Comparison of ENCODE assay signal across 2 cellular contexts in the genomic region with DNA sequence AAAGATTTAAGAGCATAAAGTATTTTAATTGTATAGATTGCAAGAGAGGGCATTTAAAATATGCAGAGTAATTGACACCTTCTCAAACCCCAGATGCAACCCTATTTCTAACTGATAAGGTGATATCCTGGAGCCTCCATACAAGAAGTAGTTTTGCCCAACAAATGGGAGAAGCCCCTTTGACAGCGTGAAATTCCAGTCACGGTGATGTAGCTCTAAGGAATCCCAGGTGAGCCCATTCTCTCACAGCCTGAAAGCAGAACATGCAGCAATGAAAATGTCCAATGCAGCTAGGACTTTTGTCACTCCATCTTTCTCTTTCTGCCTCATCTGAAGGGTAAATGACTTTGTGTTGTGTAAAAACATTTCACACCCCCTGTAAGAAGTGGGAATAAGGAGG.
TF ChIP-seq lines count a peak whose summit lies in the region.

No MANE protein-coding gene starts in this region.

TF ChIP-seq in K562, 482 proteins besides CTCF, POLR2A, EP300 and RAD21:
- TF ChIP-seq TAF1 (IDR thresholded peaks at IDR 0.05; ENCODE audit: control insufficient read depth, extremely low read depth, insufficient read depth, low read length, severe bottlenecking), result no peak
- no peak for TF ChIP-seq MCM2 (IDR thresholded peaks at IDR 0.05; ENCODE audit: low read depth)
- no peak for TF ChIP-seq GTF2F1 (IDR thresholded peaks at IDR 0.05; ENCODE audit: low read depth, low read length)
- TF ChIP-seq, protein P1, sequence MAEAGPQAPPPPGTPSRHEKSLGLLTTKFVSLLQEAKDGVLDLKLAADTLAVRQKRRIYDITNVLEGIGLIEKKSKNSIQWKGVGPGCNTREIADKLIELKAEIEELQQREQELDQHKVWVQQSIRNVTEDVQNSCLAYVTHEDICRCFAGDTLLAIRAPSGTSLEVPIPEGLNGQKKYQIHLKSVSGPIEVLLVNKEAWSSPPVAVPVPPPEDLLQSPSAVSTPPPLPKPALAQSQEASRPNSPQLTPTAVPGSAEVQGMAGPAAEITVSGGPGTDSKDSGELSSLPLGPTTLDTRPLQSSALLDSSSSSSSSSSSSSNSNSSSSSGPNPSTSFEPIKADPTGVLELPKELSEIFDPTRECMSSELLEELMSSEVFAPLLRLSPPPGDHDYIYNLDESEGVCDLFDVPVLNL (CRISPR knock-in tag; IDR thresholded peaks at IDR 0.05; ENCODE audit: low read depth), result no peak
- no peak for TF ChIP-seq FOS (IDR thresholded peaks at IDR 0.05; ENCODE audit: extremely low read depth, insufficient read length)
- TF ChIP-seq, protein P2, sequence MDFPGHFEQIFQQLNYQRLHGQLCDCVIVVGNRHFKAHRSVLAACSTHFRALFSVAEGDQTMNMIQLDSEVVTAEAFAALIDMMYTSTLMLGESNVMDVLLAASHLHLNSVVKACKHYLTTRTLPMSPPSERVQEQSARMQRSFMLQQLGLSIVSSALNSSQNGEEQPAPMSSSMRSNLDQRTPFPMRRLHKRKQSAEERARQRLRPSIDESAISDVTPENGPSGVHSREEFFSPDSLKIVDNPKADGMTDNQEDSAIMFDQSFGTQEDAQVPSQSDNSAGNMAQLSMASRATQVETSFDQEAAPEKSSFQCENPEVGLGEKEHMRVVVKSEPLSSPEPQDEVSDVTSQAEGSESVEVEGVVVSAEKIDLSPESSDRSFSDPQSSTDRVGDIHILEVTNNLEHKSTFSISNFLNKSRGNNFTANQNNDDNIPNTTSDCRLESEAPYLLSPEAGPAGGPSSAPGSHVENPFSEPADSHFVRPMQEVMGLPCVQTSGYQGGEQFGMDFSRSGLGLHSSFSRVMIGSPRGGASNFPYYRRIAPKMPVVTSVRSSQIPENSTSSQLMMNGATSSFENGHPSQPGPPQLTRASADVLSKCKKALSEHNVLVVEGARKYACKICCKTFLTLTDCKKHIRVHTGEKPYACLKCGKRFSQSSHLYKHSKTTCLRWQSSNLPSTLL (IDR thresholded peaks at IDR 0.05), result no peak
- TF ChIP-seq TAF7 (tag; IDR thresholded peaks at IDR 0.05), result no peak
- TF ChIP-seq, protein P3, sequence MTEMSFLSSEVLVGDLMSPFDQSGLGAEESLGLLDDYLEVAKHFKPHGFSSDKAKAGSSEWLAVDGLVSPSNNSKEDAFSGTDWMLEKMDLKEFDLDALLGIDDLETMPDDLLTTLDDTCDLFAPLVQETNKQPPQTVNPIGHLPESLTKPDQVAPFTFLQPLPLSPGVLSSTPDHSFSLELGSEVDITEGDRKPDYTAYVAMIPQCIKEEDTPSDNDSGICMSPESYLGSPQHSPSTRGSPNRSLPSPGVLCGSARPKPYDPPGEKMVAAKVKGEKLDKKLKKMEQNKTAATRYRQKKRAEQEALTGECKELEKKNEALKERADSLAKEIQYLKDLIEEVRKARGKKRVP (CRISPR knock-in tag; IDR thresholded peaks at IDR 0.05), result no peak
- TF ChIP-seq ZBTB17 (CRISPR knock-in tag; IDR thresholded peaks at IDR 0.05), result no peak
- TF ChIP-seq TBP (optimal IDR thresholded peaks at IDR 0.05; ENCODE audit: low read depth, low read length), result no peak
- TF ChIP-seq ZNF695 (CRISPR knock-in tag; IDR thresholded peaks at IDR 0.05), result no peak
- no peak for TF ChIP-seq BCOR (IDR thresholded peaks at IDR 0.05)
- TF ChIP-seq, protein P4, sequence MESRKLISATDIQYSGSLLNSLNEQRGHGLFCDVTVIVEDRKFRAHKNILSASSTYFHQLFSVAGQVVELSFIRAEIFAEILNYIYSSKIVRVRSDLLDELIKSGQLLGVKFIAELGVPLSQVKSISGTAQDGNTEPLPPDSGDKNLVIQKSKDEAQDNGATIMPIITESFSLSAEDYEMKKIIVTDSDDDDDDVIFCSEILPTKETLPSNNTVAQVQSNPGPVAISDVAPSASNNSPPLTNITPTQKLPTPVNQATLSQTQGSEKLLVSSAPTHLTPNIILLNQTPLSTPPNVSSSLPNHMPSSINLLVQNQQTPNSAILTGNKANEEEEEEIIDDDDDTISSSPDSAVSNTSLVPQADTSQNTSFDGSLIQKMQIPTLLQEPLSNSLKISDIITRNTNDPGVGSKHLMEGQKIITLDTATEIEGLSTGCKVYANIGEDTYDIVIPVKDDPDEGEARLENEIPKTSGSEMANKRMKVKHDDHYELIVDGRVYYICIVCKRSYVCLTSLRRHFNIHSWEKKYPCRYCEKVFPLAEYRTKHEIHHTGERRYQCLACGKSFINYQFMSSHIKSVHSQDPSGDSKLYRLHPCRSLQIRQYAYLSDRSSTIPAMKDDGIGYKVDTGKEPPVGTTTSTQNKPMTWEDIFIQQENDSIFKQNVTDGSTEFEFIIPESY (CRISPR knock-in tag; IDR thresholded peaks at IDR 0.05), result no peak
- no peak for TF ChIP-seq KDM1A (IDR thresholded peaks at IDR 0.05)
- no peak for TF ChIP-seq NFE2L1 (tag; IDR thresholded peaks at IDR 0.05; ENCODE audit: borderline replicate concordance, low read depth)
- TF ChIP-seq, protein P5, sequence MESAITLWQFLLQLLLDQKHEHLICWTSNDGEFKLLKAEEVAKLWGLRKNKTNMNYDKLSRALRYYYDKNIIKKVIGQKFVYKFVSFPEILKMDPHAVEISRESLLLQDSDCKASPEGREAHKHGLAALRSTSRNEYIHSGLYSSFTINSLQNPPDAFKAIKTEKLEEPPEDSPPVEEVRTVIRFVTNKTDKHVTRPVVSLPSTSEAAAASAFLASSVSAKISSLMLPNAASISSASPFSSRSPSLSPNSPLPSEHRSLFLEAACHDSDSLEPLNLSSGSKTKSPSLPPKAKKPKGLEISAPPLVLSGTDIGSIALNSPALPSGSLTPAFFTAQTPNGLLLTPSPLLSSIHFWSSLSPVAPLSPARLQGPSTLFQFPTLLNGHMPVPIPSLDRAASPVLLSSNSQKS (CRISPR knock-in tag; IDR thresholded peaks at IDR 0.05), result no peak
- TF ChIP-seq NRF1 (conservative IDR thresholded peaks at IDR 0.05 in 1 of 2, IDR thresholded peaks at IDR 0.05 in 1 of 2), result no peak
- no peak for TF ChIP-seq ZNF347 (CRISPR knock-in tag; IDR thresholded peaks at IDR 0.05; ENCODE audit: low read depth)
- TF ChIP-seq SIRT6 (IDR thresholded peaks at IDR 0.05; ENCODE audit: low read depth, low read length), result no peak

TF ChIP-seq in SK-N-SH treated with all-trans-retinoic acid at 6 μM for 48 hours, 23 proteins besides CTCF, POLR2A, EP300 and RAD21 (continued from another document):
- TF ChIP-seq ARNTL (CRISPR knock-in tag; IDR thresholded peaks at IDR 0.05; ENCODE audit: borderline replicate concordance, low read depth) (no peak), ZFP30 (CRISPR knock-in tag; IDR thresholded peaks at IDR 0.05) (no peak), ZC3H10 (CRISPR knock-in tag; IDR thresholded peaks at IDR 0.05) (no peak), ZNF70 (CRISPR knock-in tag; IDR thresholded peaks at IDR 0.05) (no peak), PPARA (CRISPR knock-in tag; IDR thresholded peaks at IDR 0.05; ENCODE audit: borderline replicate concordance) (no peak), RARB (CRISPR knock-in tag; IDR thresholded peaks at IDR 0.05) (no peak), TCF4 (CRISPR knock-in tag; IDR thresholded peaks at IDR 0.05; ENCODE audit: borderline replicate concordance) (no peak), ZNF565 (CRISPR knock-in tag; conservative IDR thresholded peaks at IDR 0.05; ENCODE audit: low read depth) (no peak), ZNF8 (CRISPR knock-in tag; IDR thresholded peaks at IDR 0.05) (no peak), ISL1 (CRISPR knock-in tag; IDR thresholded peaks at IDR 0.05) (no peak), ESRRG (CRISPR knock-in tag; IDR thresholded peaks at IDR 0.05) (no peak)
- TF ChIP-seq, protein P6, sequence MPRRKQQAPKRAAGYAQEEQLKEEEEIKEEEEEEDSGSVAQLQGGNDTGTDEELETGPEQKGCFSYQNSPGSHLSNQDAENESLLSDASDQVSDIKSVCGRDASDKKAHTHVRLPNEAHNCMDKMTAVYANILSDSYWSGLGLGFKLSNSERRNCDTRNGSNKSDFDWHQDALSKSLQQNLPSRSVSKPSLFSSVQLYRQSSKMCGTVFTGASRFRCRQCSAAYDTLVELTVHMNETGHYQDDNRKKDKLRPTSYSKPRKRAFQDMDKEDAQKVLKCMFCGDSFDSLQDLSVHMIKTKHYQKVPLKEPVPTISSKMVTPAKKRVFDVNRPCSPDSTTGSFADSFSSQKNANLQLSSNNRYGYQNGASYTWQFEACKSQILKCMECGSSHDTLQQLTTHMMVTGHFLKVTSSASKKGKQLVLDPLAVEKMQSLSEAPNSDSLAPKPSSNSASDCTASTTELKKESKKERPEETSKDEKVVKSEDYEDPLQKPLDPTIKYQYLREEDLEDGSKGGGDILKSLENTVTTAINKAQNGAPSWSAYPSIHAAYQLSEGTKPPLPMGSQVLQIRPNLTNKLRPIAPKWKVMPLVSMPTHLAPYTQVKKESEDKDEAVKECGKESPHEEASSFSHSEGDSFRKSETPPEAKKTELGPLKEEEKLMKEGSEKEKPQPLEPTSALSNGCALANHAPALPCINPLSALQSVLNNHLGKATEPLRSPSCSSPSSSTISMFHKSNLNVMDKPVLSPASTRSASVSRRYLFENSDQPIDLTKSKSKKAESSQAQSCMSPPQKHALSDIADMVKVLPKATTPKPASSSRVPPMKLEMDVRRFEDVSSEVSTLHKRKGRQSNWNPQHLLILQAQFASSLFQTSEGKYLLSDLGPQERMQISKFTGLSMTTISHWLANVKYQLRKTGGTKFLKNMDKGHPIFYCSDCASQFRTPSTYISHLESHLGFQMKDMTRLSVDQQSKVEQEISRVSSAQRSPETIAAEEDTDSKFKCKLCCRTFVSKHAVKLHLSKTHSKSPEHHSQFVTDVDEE (CRISPR knock-in tag; IDR thresholded peaks at IDR 0.05), result no peak
- TF ChIP-seq, protein P7, sequence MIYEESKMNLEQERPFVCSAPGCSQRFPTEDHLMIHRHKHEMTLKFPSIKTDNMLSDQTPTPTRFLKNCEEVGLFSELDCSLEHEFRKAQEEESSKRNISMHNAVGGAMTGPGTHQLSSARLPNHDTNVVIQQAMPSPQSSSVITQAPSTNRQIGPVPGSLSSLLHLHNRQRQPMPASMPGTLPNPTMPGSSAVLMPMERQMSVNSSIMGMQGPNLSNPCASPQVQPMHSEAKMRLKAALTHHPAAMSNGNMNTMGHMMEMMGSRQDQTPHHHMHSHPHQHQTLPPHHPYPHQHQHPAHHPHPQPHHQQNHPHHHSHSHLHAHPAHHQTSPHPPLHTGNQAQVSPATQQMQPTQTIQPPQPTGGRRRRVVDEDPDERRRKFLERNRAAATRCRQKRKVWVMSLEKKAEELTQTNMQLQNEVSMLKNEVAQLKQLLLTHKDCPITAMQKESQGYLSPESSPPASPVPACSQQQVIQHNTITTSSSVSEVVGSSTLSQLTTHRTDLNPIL (CRISPR knock-in tag; IDR thresholded peaks at IDR 0.05; ENCODE audit: low read depth), result no peak
- TF ChIP-seq, protein P8, sequence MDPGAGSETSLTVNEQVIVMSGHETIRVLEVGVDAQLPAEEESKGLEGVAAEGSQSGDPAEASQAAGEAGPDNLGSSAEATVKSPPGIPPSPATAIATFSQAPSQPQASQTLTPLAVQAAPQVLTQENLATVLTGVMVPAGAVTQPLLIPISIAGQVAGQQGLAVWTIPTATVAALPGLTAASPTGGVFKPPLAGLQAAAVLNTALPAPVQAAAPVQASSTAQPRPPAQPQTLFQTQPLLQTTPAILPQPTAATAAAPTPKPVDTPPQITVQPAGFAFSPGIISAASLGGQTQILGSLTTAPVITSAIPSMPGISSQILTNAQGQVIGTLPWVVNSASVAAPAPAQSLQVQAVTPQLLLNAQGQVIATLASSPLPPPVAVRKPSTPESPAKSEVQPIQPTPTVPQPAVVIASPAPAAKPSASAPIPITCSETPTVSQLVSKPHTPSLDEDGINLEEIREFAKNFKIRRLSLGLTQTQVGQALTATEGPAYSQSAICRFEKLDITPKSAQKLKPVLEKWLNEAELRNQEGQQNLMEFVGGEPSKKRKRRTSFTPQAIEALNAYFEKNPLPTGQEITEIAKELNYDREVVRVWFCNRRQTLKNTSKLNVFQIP (CRISPR knock-in tag; IDR thresholded peaks at IDR 0.05; ENCODE audit: borderline replicate concordance, low read depth), result no peak
